In the genomic region with DNA sequence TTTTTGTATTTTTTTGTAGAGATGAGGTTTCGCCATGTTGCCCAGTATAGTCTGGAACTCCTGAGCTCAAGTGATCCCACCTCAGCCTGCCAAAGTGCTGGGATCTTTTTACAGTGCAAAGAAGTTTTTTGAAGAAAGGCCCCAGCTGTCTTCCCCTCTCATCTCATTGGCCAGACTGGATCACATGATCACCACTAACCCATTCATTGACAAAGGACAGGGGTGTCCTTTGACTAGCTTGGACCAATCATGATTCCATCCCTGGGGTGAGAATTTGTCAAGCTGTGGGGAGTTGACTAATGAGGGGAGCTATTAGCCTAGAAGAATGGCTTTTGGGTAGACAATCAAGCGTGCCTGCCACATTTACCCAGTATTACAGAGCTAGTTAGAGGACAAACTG, we compare ENCODE assay signal across 29 cellular contexts.
"Had no signal": no experiment of that assay in that cellular context is flagged by ENCODE, and none has a peak within 500 bp of the region (broad histone marks: within the 10 kb centered on the region; RNA-seq: fewer than 3 reads in every experiment).

No MANE protein-coding gene starts in this region.

- DNase-seq: natural killer cell; occipital lobe; ovary; posterior cingulate gyrus; psoas muscle; right cardiac atrium; right lobe of liver; sigmoid colon; small intestine; stimulated activated CD4-positive, alpha-beta T cell treated with anti-CD3 and anti-CD28 coated beads, Interleukin-15, amount 100 ng/mL, for 24 hours; stimulated activated CD4-positive, alpha-beta T cell treated with anti-CD3 and anti-CD28 coated beads, Interleukin-2, amount 100 ng/mL, for 24 hours; stimulated activated CD4-positive, alpha-beta T cell treated with anti-CD3 and anti-CD28 coated beads, Interleukin-2, amount 100 ng/mL, for 48 hours; stimulated activated CD4-positive, alpha-beta T cell treated with anti-CD3 and anti-CD28 coated beads, Interleukin-4, amount 100 ng/mL, for 24 hours; stimulated activated naive CD4-positive, alpha-beta T cell; stimulated activated naive CD8-positive, alpha-beta T cell treated with anti-CD3 and anti-CD28 coated beads, Interleukin-15, amount 100 ng/mL, for 72 hours; stimulated activated naive CD8-positive, alpha-beta T cell treated with anti-CD3 and anti-CD28 coated beads, Interleukin-15, Interleukin-2, amounts not matched to agents 100 U/mL and 50 U/mL, for 24 hours; substantia nigra; testis; tibial artery; transverse colon; upper lobe of left lung had no signal

- H3K27me3 ChIP-seq: neural progenitor cell, ovary, right lobe of liver, sigmoid colon, suprapubic skin, testis, tibial artery, transverse colon, upper lobe of left lung, vagina had no signal

- H3K27me3 Mint-ChIP-seq: progenitor cell of endocrine pancreas had no signal

- H3K9me3 Mint-ChIP-seq: natural killer cell; nephron; neural progenitor cell; stimulated activated effector memory CD8-positive, alpha-beta T cell treated with anti-CD3 and anti-CD28 coated beads, Interleukin-12 subunit alpha, Interleukin-12 subunit beta, amount 100 ng/mL, for 72 hours had no signal

- H3K9me3 ChIP-seq: ovary, psoas muscle, right lobe of liver, sigmoid colon, suprapubic skin, testis, tibial artery, transverse colon, upper lobe of left lung, vagina had no signal

- H3K4me2 ChIP-seq: neural progenitor cell had no signal

- H3K4me1 Mint-ChIP-seq: natural killer cell; neural progenitor cell; stimulated activated effector memory CD8-positive, alpha-beta T cell treated with anti-CD3 and anti-CD28 coated beads, Interleukin-12 subunit alpha, Interleukin-12 subunit beta, amount 100 ng/mL, for 72 hours; stimulated activated naive CD8-positive, alpha-beta T cell treated with anti-CD3 and anti-CD28 coated beads, Interleukin-15, amount 100 ng/mL, for 72 hours had no signal

- H3K4me3 ChIP-seq: neural progenitor cell, ovary, psoas muscle, right lobe of liver, sigmoid colon, suprapubic skin, testis, tibial artery, transverse colon, upper lobe of left lung, vagina had no signal

- FAIRE-seq: small intestine, urothelium cell line had no signal

- H3K27ac Mint-ChIP-seq: natural killer cell; nephron; neural progenitor cell; progenitor cell of endocrine pancreas; stimulated activated effector memory CD8-positive, alpha-beta T cell treated with anti-CD3 and anti-CD28 coated beads, Interleukin-12 subunit alpha, Interleukin-12 subunit beta, amount 100 ng/mL, for 72 hours; stimulated activated naive CD8-positive, alpha-beta T cell treated with anti-CD3 and anti-CD28 coated beads, Interleukin-15, amount 100 ng/mL, for 72 hours had no signal

- H3K36me3 ChIP-seq: neural progenitor cell, ovary, right lobe of liver, sigmoid colon, suprapubic skin, tibial artery, transverse colon, upper lobe of left lung, vagina had no signal

- H3K4me1 ChIP-seq: neural progenitor cell, parathyroid adenoma, psoas muscle, right lobe of liver, sigmoid colon, suprapubic skin, testis, transverse colon, upper lobe of left lung had no signal

- ATAC-seq: natural killer cell; psoas muscle; right cardiac atrium; right lobe of liver; stimulated activated effector memory CD8-positive, alpha-beta T cell treated with anti-CD3 and anti-CD28 coated beads, Interleukin-12 subunit alpha, Interleukin-12 subunit beta, amount 100 ng/mL, for 72 hours; stimulated activated naive CD8-positive, alpha-beta T cell treated with anti-CD3 and anti-CD28 coated beads, Interleukin-15, amount 100 ng/mL, for 72 hours; stimulated activated naive CD8-positive, alpha-beta T cell treated with anti-CD3 and anti-CD28 coated beads, Interleukin-15, Interleukin-2, amounts not matched to agents 100 U/mL and 50 U/mL, for 24 hours had no signal

- H3K79me2 ChIP-seq: parathyroid adenoma had no signal

- H2AFZ ChIP-seq: neural progenitor cell, parathyroid adenoma had no signal

- H3K36me3 Mint-ChIP-seq: natural killer cell; neural progenitor cell; stimulated activated effector memory CD8-positive, alpha-beta T cell treated with anti-CD3 and anti-CD28 coated beads, Interleukin-12 subunit alpha, Interleukin-12 subunit beta, amount 100 ng/mL, for 72 hours had no signal

- H3K4me3 Mint-ChIP-seq: natural killer cell; nephron; neural progenitor cell; stimulated activated effector memory CD8-positive, alpha-beta T cell treated with anti-CD3 and anti-CD28 coated beads, Interleukin-12 subunit alpha, Interleukin-12 subunit beta, amount 100 ng/mL, for 72 hours; stimulated activated naive CD8-positive, alpha-beta T cell treated with anti-CD3 and anti-CD28 coated beads, Interleukin-15, amount 100 ng/mL, for 72 hours had no signal

- H3K27ac ChIP-seq: neural progenitor cell, parathyroid adenoma, psoas muscle, right lobe of liver, sigmoid colon, suprapubic skin, testis, transverse colon, upper lobe of left lung, vagina had no signal

- H3K9ac ChIP-seq: neural progenitor cell, parathyroid adenoma had no signal
